Comparison of ENCODE assay signal across 1 cellular context in the genomic region with DNA sequence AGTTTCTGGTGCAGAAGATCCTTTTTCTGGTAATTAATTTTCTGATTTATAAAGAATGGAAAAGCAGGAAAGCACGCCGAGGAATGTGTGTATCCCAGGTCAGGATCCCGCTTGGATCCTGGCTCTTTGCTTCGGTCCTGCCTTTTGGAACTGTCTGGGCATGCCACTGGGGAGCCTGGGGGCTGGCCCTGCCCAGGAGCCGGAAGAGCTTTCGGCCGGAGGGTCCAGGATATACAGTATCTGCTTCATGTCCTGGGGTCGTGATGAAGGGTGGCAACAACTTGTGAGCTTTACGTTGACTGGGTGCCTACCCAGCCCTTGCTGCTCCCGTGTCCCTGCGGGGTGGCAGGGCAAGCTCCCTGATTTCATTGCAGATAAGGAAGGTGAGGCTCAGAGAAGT.
TF ChIP-seq lines count a peak whose summit lies in the region.

No MANE protein-coding gene starts in this region.

TF ChIP-seq in SK-N-SH, 30 proteins besides CTCF, POLR2A, EP300 and RAD21:
- TF ChIP-seq SMC3 (IDR thresholded peaks at IDR 0.05; ENCODE audit: low read depth, low read length): no peak
- no peak for TF ChIP-seq ELF1 (IDR thresholded peaks at IDR 0.05)
- no peak for TF ChIP-seq RCOR1 (IDR thresholded peaks at IDR 0.05; ENCODE audit: low read length)
- no peak for TF ChIP-seq GATA2 (CRISPR knock-in tag; IDR thresholded peaks at IDR 0.05)
- TF ChIP-seq, protein P1, sequence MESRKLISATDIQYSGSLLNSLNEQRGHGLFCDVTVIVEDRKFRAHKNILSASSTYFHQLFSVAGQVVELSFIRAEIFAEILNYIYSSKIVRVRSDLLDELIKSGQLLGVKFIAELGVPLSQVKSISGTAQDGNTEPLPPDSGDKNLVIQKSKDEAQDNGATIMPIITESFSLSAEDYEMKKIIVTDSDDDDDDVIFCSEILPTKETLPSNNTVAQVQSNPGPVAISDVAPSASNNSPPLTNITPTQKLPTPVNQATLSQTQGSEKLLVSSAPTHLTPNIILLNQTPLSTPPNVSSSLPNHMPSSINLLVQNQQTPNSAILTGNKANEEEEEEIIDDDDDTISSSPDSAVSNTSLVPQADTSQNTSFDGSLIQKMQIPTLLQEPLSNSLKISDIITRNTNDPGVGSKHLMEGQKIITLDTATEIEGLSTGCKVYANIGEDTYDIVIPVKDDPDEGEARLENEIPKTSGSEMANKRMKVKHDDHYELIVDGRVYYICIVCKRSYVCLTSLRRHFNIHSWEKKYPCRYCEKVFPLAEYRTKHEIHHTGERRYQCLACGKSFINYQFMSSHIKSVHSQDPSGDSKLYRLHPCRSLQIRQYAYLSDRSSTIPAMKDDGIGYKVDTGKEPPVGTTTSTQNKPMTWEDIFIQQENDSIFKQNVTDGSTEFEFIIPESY (IDR thresholded peaks at IDR 0.05; ENCODE audit: borderline replicate concordance, low read depth): no peak
- no peak for TF ChIP-seq PBX3 (IDR thresholded peaks at IDR 0.05)
